In the genomic region with DNA sequence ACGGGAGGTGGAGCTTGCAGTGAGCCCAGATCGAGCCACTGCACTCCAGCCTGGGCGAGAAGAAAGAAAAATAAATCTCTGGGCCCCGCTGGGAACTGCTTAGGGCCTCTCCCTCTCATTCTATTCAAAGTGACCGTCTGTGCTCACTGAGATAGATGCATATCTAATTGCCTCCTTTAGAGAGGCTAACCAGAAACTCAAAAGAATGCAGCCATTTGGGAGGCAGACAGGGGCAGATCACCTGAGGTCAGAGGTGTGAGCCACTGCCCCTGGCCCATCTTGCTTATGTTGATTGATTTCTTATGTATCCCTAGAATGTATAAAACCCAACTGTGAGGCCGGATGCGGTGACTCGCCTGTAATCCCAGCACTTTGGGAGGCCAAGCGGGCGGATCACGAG, we compare ENCODE assay signal across 1 cellular context.
TF ChIP-seq lines count a peak whose summit lies in the region.

No MANE protein-coding gene starts in this region.

TF ChIP-seq in WTC11, 78 proteins besides CTCF, POLR2A, EP300 and RAD21 (continued from another document):
- TF ChIP-seq, protein P1, sequence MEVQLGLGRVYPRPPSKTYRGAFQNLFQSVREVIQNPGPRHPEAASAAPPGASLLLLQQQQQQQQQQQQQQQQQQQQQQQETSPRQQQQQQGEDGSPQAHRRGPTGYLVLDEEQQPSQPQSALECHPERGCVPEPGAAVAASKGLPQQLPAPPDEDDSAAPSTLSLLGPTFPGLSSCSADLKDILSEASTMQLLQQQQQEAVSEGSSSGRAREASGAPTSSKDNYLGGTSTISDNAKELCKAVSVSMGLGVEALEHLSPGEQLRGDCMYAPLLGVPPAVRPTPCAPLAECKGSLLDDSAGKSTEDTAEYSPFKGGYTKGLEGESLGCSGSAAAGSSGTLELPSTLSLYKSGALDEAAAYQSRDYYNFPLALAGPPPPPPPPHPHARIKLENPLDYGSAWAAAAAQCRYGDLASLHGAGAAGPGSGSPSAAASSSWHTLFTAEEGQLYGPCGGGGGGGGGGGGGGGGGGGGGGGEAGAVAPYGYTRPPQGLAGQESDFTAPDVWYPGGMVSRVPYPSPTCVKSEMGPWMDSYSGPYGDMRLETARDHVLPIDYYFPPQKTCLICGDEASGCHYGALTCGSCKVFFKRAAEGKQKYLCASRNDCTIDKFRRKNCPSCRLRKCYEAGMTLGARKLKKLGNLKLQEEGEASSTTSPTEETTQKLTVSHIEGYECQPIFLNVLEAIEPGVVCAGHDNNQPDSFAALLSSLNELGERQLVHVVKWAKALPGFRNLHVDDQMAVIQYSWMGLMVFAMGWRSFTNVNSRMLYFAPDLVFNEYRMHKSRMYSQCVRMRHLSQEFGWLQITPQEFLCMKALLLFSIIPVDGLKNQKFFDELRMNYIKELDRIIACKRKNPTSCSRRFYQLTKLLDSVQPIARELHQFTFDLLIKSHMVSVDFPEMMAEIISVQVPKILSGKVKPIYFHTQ (CRISPR knock-in tag; IDR thresholded peaks at IDR 0.05): no peak
- TF ChIP-seq PREB (CRISPR knock-in tag; IDR thresholded peaks at IDR 0.05; ENCODE audit: borderline replicate concordance): no peak
- TF ChIP-seq EMX1 (CRISPR knock-in tag; IDR thresholded peaks at IDR 0.05): no peak
- TF ChIP-seq, protein P2, sequence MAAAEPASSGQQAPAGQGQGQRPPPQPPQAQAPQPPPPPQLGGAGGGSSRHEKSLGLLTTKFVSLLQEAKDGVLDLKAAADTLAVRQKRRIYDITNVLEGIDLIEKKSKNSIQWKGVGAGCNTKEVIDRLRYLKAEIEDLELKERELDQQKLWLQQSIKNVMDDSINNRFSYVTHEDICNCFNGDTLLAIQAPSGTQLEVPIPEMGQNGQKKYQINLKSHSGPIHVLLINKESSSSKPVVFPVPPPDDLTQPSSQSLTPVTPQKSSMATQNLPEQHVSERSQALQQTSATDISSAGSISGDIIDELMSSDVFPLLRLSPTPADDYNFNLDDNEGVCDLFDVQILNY (CRISPR knock-in tag; IDR thresholded peaks at IDR 0.05): no peak
- no peak for TF ChIP-seq SMAD4 (CRISPR knock-in tag; IDR thresholded peaks at IDR 0.05)
- TF ChIP-seq NR2C2 (CRISPR knock-in tag; IDR thresholded peaks at IDR 0.05): no peak
- TF ChIP-seq NFE2L1 (CRISPR knock-in tag; IDR thresholded peaks at IDR 0.05): no peak
- TF ChIP-seq, protein P3, sequence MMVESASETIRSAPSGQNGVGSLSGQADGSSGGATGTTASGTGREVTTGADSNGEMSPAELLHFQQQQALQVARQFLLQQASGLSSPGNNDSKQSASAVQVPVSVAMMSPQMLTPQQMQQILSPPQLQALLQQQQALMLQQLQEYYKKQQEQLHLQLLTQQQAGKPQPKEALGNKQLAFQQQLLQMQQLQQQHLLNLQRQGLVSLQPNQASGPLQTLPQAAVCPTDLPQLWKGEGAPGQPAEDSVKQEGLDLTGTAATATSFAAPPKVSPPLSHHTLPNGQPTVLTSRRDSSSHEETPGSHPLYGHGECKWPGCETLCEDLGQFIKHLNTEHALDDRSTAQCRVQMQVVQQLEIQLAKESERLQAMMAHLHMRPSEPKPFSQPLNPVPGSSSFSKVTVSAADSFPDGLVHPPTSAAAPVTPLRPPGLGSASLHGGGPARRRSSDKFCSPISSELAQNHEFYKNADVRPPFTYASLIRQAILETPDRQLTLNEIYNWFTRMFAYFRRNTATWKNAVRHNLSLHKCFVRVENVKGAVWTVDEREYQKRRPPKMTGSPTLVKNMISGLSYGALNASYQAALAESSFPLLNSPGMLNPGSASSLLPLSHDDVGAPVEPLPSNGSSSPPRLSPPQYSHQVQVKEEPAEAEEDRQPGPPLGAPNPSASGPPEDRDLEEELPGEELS (CRISPR knock-in tag; IDR thresholded peaks at IDR 0.05): no peak
- TF ChIP-seq ERG (CRISPR knock-in tag; IDR thresholded peaks at IDR 0.05): no peak
- TF ChIP-seq MLX (CRISPR knock-in tag; IDR thresholded peaks at IDR 0.05): no peak
- TF ChIP-seq, protein P4, sequence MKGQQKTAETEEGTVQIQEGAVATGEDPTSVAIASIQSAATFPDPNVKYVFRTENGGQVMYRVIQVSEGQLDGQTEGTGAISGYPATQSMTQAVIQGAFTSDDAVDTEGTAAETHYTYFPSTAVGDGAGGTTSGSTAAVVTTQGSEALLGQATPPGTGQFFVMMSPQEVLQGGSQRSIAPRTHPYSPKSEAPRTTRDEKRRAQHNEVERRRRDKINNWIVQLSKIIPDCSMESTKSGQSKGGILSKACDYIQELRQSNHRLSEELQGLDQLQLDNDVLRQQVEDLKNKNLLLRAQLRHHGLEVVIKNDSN (CRISPR knock-in tag; IDR thresholded peaks at IDR 0.05): no peak
- no peak for TF ChIP-seq ZNF317 (CRISPR knock-in tag; IDR thresholded peaks at IDR 0.05; ENCODE audit: borderline replicate concordance, low read depth)
- no peak for TF ChIP-seq ATF1 (CRISPR knock-in tag; IDR thresholded peaks at IDR 0.05)
